9 cellular contexts compared by ENCODE assay signal in genomic region chr12:121513464-121514183, GRCh38.
DNase-seq lines count a peak whose midpoint lies in the region; ATAC-seq, FAIRE-seq and TF ChIP-seq lines count a peak whose summit lies in the region.
"Had no signal": no experiment of that assay in that cellular context is flagged by ENCODE, and none has a peak within 500 bp of the region (broad histone marks: within the 10 kb centered on the region; RNA-seq: fewer than 3 reads in every experiment).

No MANE protein-coding gene starts in this region.

- peak overlapping the region; percentile 31; the same call in 1 of the 2 replicates for H3K4me2 ChIP-seq in GM12878 (ENCODE audit: control insufficient read depth, insufficient read depth)

- peak overlapping the region; percentile 40 for H2AFZ ChIP-seq in GM12878 (ENCODE audit: control insufficient read depth, low read depth, low read length)

- TF ChIP-seq EP300 in GM12878 (IDR thresholded peaks at IDR 0.05; ENCODE audit: borderline replicate concordance in 1 of 2, control insufficient read depth in 1 of 2, low read depth in 2 of 2, low read length in 2 of 2): no peak
- TF ChIP-seq EP300 in gastroesophageal sphincter (IDR thresholded peaks at IDR 0.05): no peak

- no peak for DNase-seq in Right ventricle myocardium superior
- no peak for DNase-seq in right atrium auricular region (ENCODE audit: low spot score)
- DNase-seq in NCI-H2196 (lab: John Stamatoyannopoulos, UW; ENCODE audit: unreplicated experiment): peak; percentile 88
- no peak for DNase-seq in GM12878 (ENCODE audit: low read depth, low spot score)
- peak; percentile 60 for DNase-seq in stimulated activated CD8-positive, alpha-beta memory T cell treated with anti-CD3 and anti-CD28 coated beads, Interleukin-4, amount 100 ng/mL, for 48 hours
- DNase-seq in NCI-H2107 (lab: John Stamatoyannopoulos, UW): no peak

- H3K27me3 ChIP-seq in right atrium auricular region (no peaks in the 10 kb centered on the region), GM12878 (replicated peaks in 1 of 2; ENCODE audit: control insufficient read depth in 2 of 2, insufficient read depth in 2 of 2, low read length in 1 of 2) (no peaks in the 10 kb centered on the region), gastroesophageal sphincter (no peaks in the 10 kb centered on the region)
- H3K27me3 ChIP-seq: neutrophil had no signal

- TF ChIP-seq POLR2A in GM12878 (IDR thresholded peaks at IDR 0.05; ENCODE audit: low read depth, low read length) (no peak), gastroesophageal sphincter (IDR thresholded peaks at IDR 0.05) (no peak)

- 60% methylated on average over 17 of the region's 17 CpGs for WGBS in GM12878 (ENCODE audit: insufficient coverage, insufficient replicate concordance, low lambda C conversion rate, missing lambda C conversion rate)
- WGBS in gastroesophageal sphincter (ENCODE audit: low coverage in 1 of 2), 2 donors: 91 to 92% methylated on average over 9 to 11 of the region's 17 CpGs

- no peak for TF ChIP-seq CTCF in right atrium auricular region (IDR thresholded peaks at IDR 0.05)
- TF ChIP-seq CTCF in GM12878 (IDR thresholded peaks at IDR 0.05 in 2 of 3, conservative IDR thresholded peaks at IDR 0.05 in 1 of 3; ENCODE audit: control insufficient read depth in 2 of 3, extremely low read depth in 1 of 3, insufficient read depth in 1 of 3, low read depth in 3 of 3, low read length in 3 of 3): no peak
- no peak for TF ChIP-seq CTCF in gastroesophageal sphincter (IDR thresholded peaks at IDR 0.05)

- H3K79me2 ChIP-seq in GM12878 (ENCODE audit: control insufficient read depth, insufficient read depth, low read length): peaks cover 5% of the 10 kb centered on the region

- no peak overlapping the region for H3K9ac ChIP-seq in GM12878 (ENCODE audit: control insufficient read depth, insufficient read depth, low read length)

- no peak overlapping the region for H3K27ac ChIP-seq in right atrium auricular region
- H3K27ac ChIP-seq in GM12878 (ENCODE audit: control insufficient read depth, insufficient read depth): peak overlapping the region; percentile 36
- no peak overlapping the region for H3K27ac ChIP-seq in gastroesophageal sphincter
- H3K27ac ChIP-seq: neutrophil had no signal

- no peaks in the 10 kb centered on the region for H3K9me3 ChIP-seq in right atrium auricular region
- no peaks in the 10 kb centered on the region for H3K9me3 ChIP-seq in GM12878 (replicated peaks; ENCODE audit: control insufficient read depth, insufficient read depth, low read length)
- no peaks in the 10 kb centered on the region for H3K9me3 ChIP-seq in gastroesophageal sphincter
- H3K9me3 ChIP-seq: neutrophil had no signal

- TF ChIP-seq RAD21 in GM12878 (IDR thresholded peaks at IDR 0.05; ENCODE audit: insufficient read depth, low read depth, low read length): no peak

- CTCF ChIA-PET in GM12878 (lab: Yijun Ruan, JAX): interaction anchor here (0.6 to 1.6 kb wide), 9 partner anchors 11 to 322 kb away, joined by 3 to 7 read pairs (median 3); no protein-coding TSS in a partner anchor

- RAD21 ChIA-PET in GM12878 (lab: Charles Lee; ENCODE audit: unreplicated experiment): interaction anchor here (0.7 to 1.3 kb wide), 8 partner anchors 10 to 113 kb away, joined by 3 to 9 read pairs (median 3); partner anchors contain the start of gene ORAI1

- SMC1A ChIA-PET in GM12878 (lab: Charles Lee; ENCODE audit: uncharacterized antibody, unreplicated experiment): interaction anchor here (0.8 to 1.6 kb wide), 7 partner anchors 14 to 114 kb away, joined by 3 to 11 read pairs (median 4); no protein-coding TSS in a partner anchor

- BruUV-seq in GM12878 (replicated peaks; lab: Mats Ljungman, UMichigan): no TSS peak

- POLR2A ChIA-PET in GM12878 (lab: Charles Lee): interaction anchor here (0.6 to 1.3 kb wide), 7 partner anchors 17 to 155 kb away, joined by 3 to 5 read pairs (median 4); no protein-coding TSS in a partner anchor

- intact Hi-C loops in Right ventricle myocardium superior (cut with DNase I): no loop called here
- intact Hi-C loops in GM12878 (cut with micrococcal nuclease; ENCODE audit: unreplicated experiment): no loop called here

- peak; percentile 77 for FAIRE-seq in GM12878 (lab: Jason Lieb, UNC)

- ATAC-seq in Right ventricle myocardium superior (ENCODE audit: poor library complexity) (peak; percentile 75), GM21737 (IDR thresholded peaks at IDR 0.05; ENCODE audit: unreplicated experiment) (peak; percentile 62), GM12878 (peak; percentile 97), gastroesophageal sphincter (no peak)

- H3K4me3 ChIP-seq in right atrium auricular region (no peak overlapping the region), GM12878 (no peak overlapping the region), gastroesophageal sphincter (no peak overlapping the region)

- H3K36me3 ChIP-seq in right atrium auricular region (peaks cover 13% of the 10 kb centered on the region), GM12878 (ENCODE audit: control insufficient read depth in 2 of 2, insufficient read depth in 2 of 2, low read length in 1 of 2) (peaks cover 26 to 34% of the 10 kb centered on the region in 2 experiments), gastroesophageal sphincter (peaks cover 0 to 50% of the 10 kb centered on the region in 2 donors)
- H3K36me3 ChIP-seq: neutrophil had no signal

- no peaks in the 10 kb centered on the region for H4K20me1 ChIP-seq in GM12878 (ENCODE audit: control insufficient read depth, insufficient read depth)

- H3K4me1 ChIP-seq in right atrium auricular region (no peaks in the 10 kb centered on the region), GM12878 (ENCODE audit: control insufficient read depth, insufficient read depth, low read length) (peaks cover 11% of the 10 kb centered on the region), gastroesophageal sphincter (peaks cover 0 to 7% (median 0%) of the 10 kb centered on the region in 3 donors)

- in situ Hi-C loops in GM12878 (cut with MboI): no loop called here

TF ChIP-seq in GM12878, 131 proteins besides CTCF, POLR2A, EP300 and RAD21:
- TF ChIP-seq CREB1 (IDR thresholded peaks at IDR 0.05; ENCODE audit: low read depth) (0 out of 2 replicates have a peak, but pooled peaks have one; percentile 4), SMARCA5 (IDR thresholded peaks at IDR 0.05) (peak; percentile 73), MYC (IDR thresholded peaks at IDR 0.05; ENCODE audit: insufficient read depth, insufficient read length, insufficient replicate concordance, low read length, severe bottlenecking) (no peak), TAF1 (IDR thresholded peaks at IDR 0.05; ENCODE audit: borderline replicate concordance, low read depth, low read length) (no peak)
TF ChIP-seq in GM12878: peak in this region for 2.

Comparison
In these comparisons a context has a peak if more than half of its experiments do, and no peak if none do; other contexts are left out.
1. DNase-seq: peak in NCI-H2196 (single experiment) and stimulated activated CD8-positive, alpha-beta memory T cell treated with anti-CD3 and anti-CD28 coated beads, Interleukin-4, amount 100 ng/mL, for 48 hours (single experiment); none in Right ventricle myocardium superior (single experiment), right atrium auricular region (single experiment), GM12878 (single experiment) and NCI-H2107 (single experiment).